In genomic region chr9:91486699-91487497, GRCh38 we compare ENCODE assay signal across 14 cellular contexts.
DNase-seq lines count a peak whose midpoint lies in the region; ATAC-seq and TF ChIP-seq lines count a peak whose summit lies in the region.
"Had no signal": no experiment of that assay in that cellular context is flagged by ENCODE, and none has a peak within 500 bp of the region (broad histone marks: within the 10 kb centered on the region; RNA-seq: fewer than 3 reads in every experiment).

No MANE protein-coding gene starts in this region.

- no peaks in the 10 kb centered on the region; the same call in 1 of the 2 replicates for H3K27me3 Mint-ChIP-seq in WTC11 (ENCODE audit: low read depth)

- no peak overlapping the region for H3K4me2 ChIP-seq in SK-N-SH
- H3K4me2 ChIP-seq: A549, KMS-11 had no signal

- intact Hi-C loops in right cardiac atrium (cut with DNase I) = no loop called here
- intact Hi-C loops in thyroid gland (cut with DNase I) = no loop called here

- no peaks in the 10 kb centered on the region for H3K36me3 Mint-ChIP-seq in WTC11
- H3K36me3 Mint-ChIP-seq: naive B cell had no signal

- no peaks in the 10 kb centered on the region for H3K36me3 ChIP-seq in SK-N-SH (replicated peaks in 1 of 2; ENCODE audit: control insufficient read depth in 1 of 2, insufficient read depth in 2 of 2, low read length in 1 of 2)
- no peaks in the 10 kb centered on the region for H3K36me3 ChIP-seq in thyroid gland
- H3K36me3 ChIP-seq: cardiac muscle cell, tibial nerve had no signal

- TF ChIP-seq EP300 in SK-N-SH (IDR thresholded peaks at IDR 0.05; ENCODE audit: borderline replicate concordance in 1 of 2, low read depth in 1 of 2, low read length in 1 of 2) = no peak

- TF ChIP-seq POLR2A in thyroid gland (IDR thresholded peaks at IDR 0.05) = no peak

- no peak overlapping the region for H3K4me3 ChIP-seq in SK-N-SH (ENCODE audit: low read depth in 2 of 2, low read length in 1 of 2)
- no peak overlapping the region for H3K4me3 ChIP-seq in right cardiac atrium (ENCODE audit: low read length)
- H3K4me3 ChIP-seq in thyroid gland (replicated peaks in 1 of 3) = no peak overlapping the region
- H3K4me3 ChIP-seq: A549, cardiac muscle cell, tibial nerve had no signal

- 75% methylated on average over 6 of the region's 6 CpGs for WGBS in SK-N-SH (ENCODE audit: low lambda C conversion rate)
- 69% methylated on average over 6 of the region's 6 CpGs for whole genome bisulfite sequencing in right cardiac atrium
- WGBS in thyroid gland, 2 donors = 38 to 53% methylated on average over 6 of the region's 6 CpGs

- ATAC-seq in SK-N-SH treated with all-trans-retinoic acid at 6 μM for 48 hours = no peak
- no peak for ATAC-seq in WTC11
- peak in 1 of 2 donors; percentile 9 for ATAC-seq in right cardiac atrium
- ATAC-seq in GM21381 (IDR thresholded peaks at IDR 0.05; ENCODE audit: unreplicated experiment) = no peak
- no peak for ATAC-seq in GM21825 (IDR thresholded peaks at IDR 0.05; ENCODE audit: unreplicated experiment)
- ATAC-seq: A549; activated T-helper 17 cell treated with anti-CD3 and anti-CD28 coated beads, Interleukin-2, amount 50 U/mL, for 72 hours had no signal

- H3K27ac ChIP-seq in SK-N-SH (ENCODE audit: low read depth in 2 of 2, low read length in 1 of 2) (peak overlapping the region in 1 of 2 experiments; percentile 34; a peak in 2 of 4 replicates), right cardiac atrium (ENCODE audit: low read length) (no peak overlapping the region), thyroid gland (no peak overlapping the region)
- H3K27ac ChIP-seq: A549, cardiac muscle cell, KMS-11 had no signal

- H3K79me2 ChIP-seq in SK-N-SH (ENCODE audit: insufficient read depth) = no peaks in the 10 kb centered on the region

- H3K27ac Mint-ChIP-seq in WTC11 = no peak overlapping the region
- H3K27ac Mint-ChIP-seq: activated T-helper 17 cell treated with anti-CD3 and anti-CD28 coated beads, Interleukin-2, amount 50 U/mL, for 72 hours had no signal

- H2AFZ ChIP-seq in SK-N-SH (ENCODE audit: low read depth) = peak overlapping the region; percentile 0; the same call in 1 of the 2 replicates

- TF ChIP-seq CTCF in SK-N-SH (IDR thresholded peaks at IDR 0.05) (no peak), WTC11 (IDR thresholded peaks at IDR 0.05) (no peak), thyroid gland (IDR thresholded peaks at IDR 0.05) (no peak)

- TF ChIP-seq RAD21 in SK-N-SH (IDR thresholded peaks at IDR 0.05; ENCODE audit: low read length) = no peak

- H3F3A ChIP-seq in SK-N-SH (replicated peaks; ENCODE audit: insufficient read depth) = no peaks in the 10 kb centered on the region

- no peak overlapping the region for H3K4me3 Mint-ChIP-seq in WTC11
- H3K4me3 Mint-ChIP-seq: activated T-helper 17 cell treated with anti-CD3 and anti-CD28 coated beads, Interleukin-2, amount 50 U/mL, for 72 hours had no signal

- CTCF ChIA-PET in SK-N-SH (lab: Yijun Ruan, JAX) (no interaction called here), WTC11 (lab: Charles Lee) (no interaction called here)

- H3K9me3 Mint-ChIP-seq in WTC11 = peaks cover 7% of the 10 kb centered on the region; the same call in 1 of the 2 replicates
- H3K9me3 Mint-ChIP-seq: activated T-helper 17 cell treated with anti-CD3 and anti-CD28 coated beads, Interleukin-2, amount 50 U/mL, for 72 hours had no signal

- DNase-seq in SK-N-SH (no peak), WTC11 (ENCODE audit: low spot score) (no peak), right cardiac atrium (peak in 2 of 3 donors; percentile 61 to 71), thyroid gland (peak; percentile 34 to 52), D341Med (ENCODE audit: low spot score) (no peak)
- DNase-seq: naive B cell had no signal

- no peaks in the 10 kb centered on the region for H3K9me3 ChIP-seq in SK-N-SH
- no peaks in the 10 kb centered on the region for H3K9me3 ChIP-seq in right cardiac atrium (ENCODE audit: control insufficient read depth, low read length)
- H3K9me3 ChIP-seq in thyroid gland = no peaks in the 10 kb centered on the region
- H3K9me3 ChIP-seq: A549, tibial nerve had no signal

- no peaks in the 10 kb centered on the region for H3K9me2 ChIP-seq in SK-N-SH

- no peaks in the 10 kb centered on the region for H3K27me3 ChIP-seq in SK-N-SH (ENCODE audit: insufficient read depth)
- H3K27me3 ChIP-seq in right cardiac atrium (ENCODE audit: control insufficient read depth, insufficient read depth) = no peaks in the 10 kb centered on the region
- H3K27me3 ChIP-seq in thyroid gland = no peaks in the 10 kb centered on the region
- H3K27me3 ChIP-seq: cardiac muscle cell, tibial nerve had no signal

- no peak overlapping the region for H3K9ac ChIP-seq in SK-N-SH
- H3K9ac ChIP-seq: KMS-11 had no signal

- peaks cover 0 to 5% of the 10 kb centered on the region in 2 experiments; a peak in 1 of 4 replicates for H3K4me1 ChIP-seq in SK-N-SH (ENCODE audit: control insufficient read depth in 1 of 2, insufficient read depth in 2 of 2, low read depth in 1 of 2, low read length in 1 of 2)
- peaks cover 10% of the 10 kb centered on the region for H3K4me1 ChIP-seq in right cardiac atrium (ENCODE audit: control insufficient read depth, insufficient read depth, low read length)
- peaks cover 0 to 13% of the 10 kb centered on the region in 2 donors for H3K4me1 ChIP-seq in thyroid gland
- H3K4me1 ChIP-seq: A549 had no signal

- H4K20me1 ChIP-seq in SK-N-SH (ENCODE audit: insufficient read depth) = no peaks in the 10 kb centered on the region

- POLR2A ChIA-PET in SK-N-SH (lab: Yijun Ruan, JAX) = no interaction called here
- POLR2A ChIA-PET in WTC11 (lab: Charles Lee) = no interaction called here

- H3K4me1 Mint-ChIP-seq in WTC11 = no peaks in the 10 kb centered on the region
- H3K4me1 Mint-ChIP-seq: activated T-helper 17 cell treated with anti-CD3 and anti-CD28 coated beads, Interleukin-2, amount 50 U/mL, for 72 hours; naive B cell had no signal

TF ChIP-seq in SK-N-SH, 30 proteins besides CTCF, POLR2A, EP300 and RAD21:
- TF ChIP-seq MAX (IDR thresholded peaks at IDR 0.05; ENCODE audit: low read depth) (no peak), USF1 (IDR thresholded peaks at IDR 0.05; ENCODE audit: borderline replicate concordance, low read depth) (peak; percentile 11; the same call in 1 of the 2 replicates)
TF ChIP-seq in SK-N-SH: peak in this region for 1.

TF ChIP-seq in SK-N-SH treated with all-trans-retinoic acid at 6 μM for 48 hours, 23 proteins besides CTCF, POLR2A, EP300 and RAD21 (continues in another document):
- TF ChIP-seq ZFP30 (CRISPR knock-in tag; IDR thresholded peaks at IDR 0.05) (no peak), TSHZ2 (CRISPR knock-in tag; IDR thresholded peaks at IDR 0.05) (no peak), ISL1 (CRISPR knock-in tag; IDR thresholded peaks at IDR 0.05) (no peak)

TF ChIP-seq in WTC11, 78 proteins besides CTCF, POLR2A, EP300 and RAD21:
- no peak for TF ChIP-seq ATF3 (CRISPR knock-in tag; conservative IDR thresholded peaks at IDR 0.05)
- no peak for TF ChIP-seq FOXJ3 (CRISPR knock-in tag; IDR thresholded peaks at IDR 0.05; ENCODE audit: borderline replicate concordance)
- peak; percentile 39; the same call in 1 of the 2 replicates for TF ChIP-seq USF2 (CRISPR knock-in tag; IDR thresholded peaks at IDR 0.05)
- TF ChIP-seq IRF1 (CRISPR knock-in tag; IDR thresholded peaks at IDR 0.05) = no peak

Comparison
In these comparisons a context has a peak if more than half of its experiments do, and no peak if none do; other contexts are left out.
1. DNase-seq: peak in right cardiac atrium (2 of 3) and thyroid gland (2 of 2); none in SK-N-SH (single experiment), WTC11 (single experiment) and D341Med (single experiment).
2. Of the 6 proteins assayed by ChIP-seq in both WTC11 and SK-N-SH: peak only in WTC11: USF2; only in SK-N-SH: USF1; in both: none; in neither: 4.